In the genomic region with DNA sequence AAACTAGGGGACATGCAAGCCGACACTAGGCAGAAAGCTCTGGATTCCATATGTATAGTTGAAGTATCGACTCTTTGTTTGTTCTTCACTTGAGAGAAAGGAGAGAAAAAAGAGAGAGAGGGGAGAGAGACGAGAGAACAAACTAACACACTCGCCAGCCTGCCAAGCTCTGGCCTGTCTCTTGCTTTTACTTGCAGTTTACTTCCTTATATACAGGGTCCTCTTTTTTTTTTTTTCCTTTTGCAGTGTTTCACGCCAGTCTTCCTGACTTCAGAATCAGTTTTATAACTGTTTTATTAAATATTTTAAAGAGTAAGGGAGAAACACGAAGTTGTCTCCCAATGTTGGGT, we compare ENCODE assay signal across 1 cellular context.
TF ChIP-seq lines count a peak whose summit lies in the region.

No MANE protein-coding gene starts in this region.

TF ChIP-seq in GM23338, 12 proteins besides CTCF, POLR2A, EP300 and RAD21 (continued from another document):
- TF ChIP-seq ZNF462 (CRISPR knock-in tag; IDR thresholded peaks at IDR 0.05) (no peak), ZNF331 (CRISPR knock-in tag; IDR thresholded peaks at IDR 0.05; ENCODE audit: low read depth) (no peak), POLR2AphosphoS5 (IDR thresholded peaks at IDR 0.05; ENCODE audit: low read depth) (no peak), ZNF114 (CRISPR knock-in tag; IDR thresholded peaks at IDR 0.05) (no peak), STAT1 (IDR thresholded peaks at IDR 0.05; ENCODE audit: unreplicated experiment) (no peak), EZH2phosphoT487 (IDR thresholded peaks at IDR 0.05; ENCODE audit: unreplicated experiment) (no peak)
